In genomic region chr13:30725331-30726085, GRCh38 we compare ENCODE assay signal across 26 cellular contexts. TPM values are rescaled to one million over a fixed set of nuclear protein-coding genes. Genes with fewer than 3 reads are reported as not detected.
A peak's percentile ranks its signal among the peaks of the same experiment; 100 is the strongest.
DNase-seq lines count a peak whose midpoint lies in the region; ATAC-seq and TF ChIP-seq lines count a peak whose summit lies in the region.
"Had no signal": no experiment of that assay in that cellular context is flagged by ENCODE, and none has a peak within 500 bp of the region (broad histone marks: within the 10 kb centered on the region; RNA-seq: fewer than 3 reads in every experiment).

No MANE protein-coding gene starts in this region.

- WGBS in right lobe of liver (ENCODE audit: insufficient coverage, low coverage, low lambda C conversion rate, missing lambda C conversion rate) = 40% methylated on average over 1 of the region's 2 CpGs

- DNase-seq in HCEC 1CT (peak; percentile 42), NCI-H524 (lab: John Stamatoyannopoulos, UW) (peak; percentile 54 to 87), cerebellar nuclear complex (lab: John Stamatoyannopoulos, UW) (peak; percentile 85 to 93), right lobe of liver (peak in 1 of 3 donors; percentile 86), HuH-7 (ENCODE audit: low spot score) (no peak)
- no peak for DNase-seq in activated CD4-positive, alpha-beta T cell treated with anti-CD3 and anti-CD28 coated beads, Interleukin-2, amount 50 U/mL, for 48 hours
- no peak for DNase-seq in stimulated activated CD4-positive, alpha-beta T cell treated with anti-CD3 and anti-CD28 coated beads, Interleukin-4, amount 100 ng/mL, for 1 hour
- DNase-seq: activated CD4-positive, alpha-beta memory T cell treated with anti-CD3 and anti-CD28 coated beads, Interleukin-2, amount 10 ng/mL, durations not matched to agents 7 days and 5 days; activated gamma-delta T cell; CD8-positive, alpha-beta T cell; DMS53; gastrocnemius medialis; kidney; mammary epithelial cell; NCI-H187; NCI-H2227 treated with DMSO at 0.1 percent for 48 hours; stimulated activated CD4-positive, alpha-beta T cell treated with anti-CD3 and anti-CD28 coated beads, Interleukin-2, amount 100 ng/mL, for 24 hours; stimulated activated naive B cell treated with anti-CD40 and anti-IgM and Interleukin-4, amounts not matched to agents 10 μg/mL and 1 μg/mL and 100 μg/mL, for 72 hours; T-helper 9 cell had no signal

- no peak overlapping the region for H3K4me3 ChIP-seq in right lobe of liver
- H3K4me3 ChIP-seq: cardiac muscle cell, dorsolateral prefrontal cortex, gastrocnemius medialis, skin epidermis, thoracic aorta had no signal

- H3K9me3 ChIP-seq in right lobe of liver = no peaks in the 10 kb centered on the region
- H3K9me3 ChIP-seq: gastrocnemius medialis, thoracic aorta had no signal

- no peaks in the 10 kb centered on the region for H3K36me3 ChIP-seq in right lobe of liver
- H3K36me3 ChIP-seq: cardiac muscle cell, gastrocnemius medialis, thoracic aorta had no signal

- TF ChIP-seq CTCF in right lobe of liver (IDR thresholded peaks at IDR 0.05) = no peak

- no peaks in the 10 kb centered on the region for H3K4me1 ChIP-seq in right lobe of liver

- intact Hi-C loops in right lobe of liver (cut with DNase I) = no loop called here

- no peaks in the 10 kb centered on the region for H3K27me3 ChIP-seq in right lobe of liver
- H3K27me3 ChIP-seq: cardiac muscle cell, dorsolateral prefrontal cortex, gastrocnemius medialis had no signal

- no peak overlapping the region for H3K27ac ChIP-seq in right lobe of liver
- H3K27ac ChIP-seq: cardiac muscle cell, KMS-11, RWPE1, skin epidermis had no signal

- no peak for TF ChIP-seq POLR2A in right lobe of liver (IDR thresholded peaks at IDR 0.05)

- peak; percentile 49 to 97 (median 77) for ATAC-seq in right lobe of liver
- ATAC-seq: CD8-positive, alpha-beta T cell had no signal

RNA-seq across cellular contexts. Expression of gene ALOX5AP, which starts 9.8 kb away (rescaled TPM):
- total RNA-seq in right lobe of liver = 1 to 10 TPM in 5 of 6 experiments, under 1 TPM in 1; 0.53 to 6.7 (median 3.7) TPM
- total RNA-seq: cardiac muscle cell, pulmonary artery endothelial cell had no signal

Comparison
In these comparisons a context has a peak if more than half of its experiments do, and no peak if none do; other contexts are left out.
1. DNase-seq: peak in HCEC 1CT (single experiment), NCI-H524 (2 of 2) and cerebellar nuclear complex (2 of 2); none in activated CD4-positive, alpha-beta T cell treated with anti-CD3 and anti-CD28 coated beads, Interleukin-2, amount 50 U/mL, for 48 hours (0 of 2), stimulated activated CD4-positive, alpha-beta T cell treated with anti-CD3 and anti-CD28 coated beads, Interleukin-4, amount 100 ng/mL, for 1 hour (single experiment) and HuH-7 (single experiment).